In genomic region chr16:81403601-81404391, GRCh38 we compare ENCODE assay signal across 8 cellular contexts. TPM values are rescaled to one million over a fixed set of nuclear protein-coding genes. Genes with fewer than 3 reads are reported as not detected.
DNase-seq lines count a peak whose midpoint lies in the region; ATAC-seq and TF ChIP-seq lines count a peak whose summit lies in the region.

No MANE protein-coding gene starts in this region.

- no peaks in the 10 kb centered on the region for H3K9me2 ChIP-seq in HCT116 (ENCODE audit: insufficient read depth)

- POLR2A ChIA-PET in HCT116 (lab: Charles Lee) = no interaction called here

- H3K4me1 ChIP-seq in DND-41 (ENCODE audit: insufficient read depth, low read length) = peaks cover 13% of the 10 kb centered on the region
- peaks cover 52 to 82% of the 10 kb centered on the region in 2 experiments for H3K4me1 ChIP-seq in HCT116 (ENCODE audit: control insufficient read depth in 1 of 2, insufficient read depth in 2 of 2, low read length in 2 of 2)
- H3K4me1 ChIP-seq in heart right ventricle = peaks cover 0 to 33% (median 10%) of the 10 kb centered on the region in 9 donors
- H3K4me1 ChIP-seq in upper lobe of right lung = peaks cover 8% of the 10 kb centered on the region

- RAD21 ChIA-PET in HCT116 (lab: Charles Lee; ENCODE audit: low non-redundant PET in 1 of 2, low total read pairs in 2 of 2, uncharacterized antibody in 2 of 2, unreplicated experiment in 2 of 2) = interaction anchor here (0.6 to 1.3 kb wide), 2 partner anchors 182 to 183 kb away, joined by 3 to 4 read pairs; no protein-coding TSS in a partner anchor

- H2AFZ ChIP-seq in DND-41 (ENCODE audit: low read depth, low read length) (peak overlapping the region; percentile 62), HCT116 (ENCODE audit: low read depth, low read length, poor library complexity, severe bottlenecking) (no peak overlapping the region)

- no peak for TF ChIP-seq POLR2A in HCT116 (IDR thresholded peaks at IDR 0.05; ENCODE audit: borderline replicate concordance, extremely low read depth, insufficient read depth, insufficient read length)
- TF ChIP-seq POLR2A in NB4 (IDR thresholded peaks at IDR 0.05; ENCODE audit: extremely low read depth, insufficient read length) = no peak

- H4K20me1 ChIP-seq in DND-41 (ENCODE audit: insufficient read depth, low read length) (no peaks in the 10 kb centered on the region), HCT116 (ENCODE audit: insufficient read depth) (no peaks in the 10 kb centered on the region)

- no peaks in the 10 kb centered on the region for H3K27me3 ChIP-seq in DND-41 (ENCODE audit: insufficient read depth, low read length, poor library complexity)
- no peaks in the 10 kb centered on the region for H3K27me3 ChIP-seq in HCT116 (ENCODE audit: insufficient read depth, low read length)
- peaks cover 0 to 5% (median 0%) of the 10 kb centered on the region in 7 donors for H3K27me3 ChIP-seq in heart right ventricle
- no peaks in the 10 kb centered on the region for H3K27me3 ChIP-seq in upper lobe of right lung

- TF ChIP-seq RAD21 in HCT116 (IDR thresholded peaks at IDR 0.05; ENCODE audit: low read depth) = no peak

- TF ChIP-seq CTCF in DND-41 (IDR thresholded peaks at IDR 0.05; ENCODE audit: borderline replicate concordance, extremely low read depth, low read length, poor library complexity, severe bottlenecking) (peak; percentile 98), HCT116 (IDR thresholded peaks at IDR 0.05 in 2 of 3, conservative IDR thresholded peaks at IDR 0.05 in 1 of 3; ENCODE audit: borderline replicate concordance in 1 of 3, insufficient read depth in 1 of 3, low read depth in 2 of 3, low read length in 2 of 3) (peak in 2 of 3 experiments; percentile 97 to 100; a peak in 4 of 6 replicates), NB4 (IDR thresholded peaks at IDR 0.05; ENCODE audit: low read depth, low read length) (peak; percentile 83), heart right ventricle (IDR thresholded peaks at IDR 0.05) (peak; percentile 93 to 98 (median 97)), progenitor cell of endocrine pancreas (IDR thresholded peaks at IDR 0.05; ENCODE audit: unreplicated experiment) (peak; percentile 99), upper lobe of right lung (IDR thresholded peaks at IDR 0.05) (peak; percentile 97)

- H3K4me3 ChIP-seq in DND-41 (ENCODE audit: low read depth in 1 of 2, low read length in 2 of 2) (peak overlapping the region in 1 of 2 experiments; percentile 50; a peak in 2 of 4 replicates), HCT116 (replicated peaks in 1 of 2; ENCODE audit: low read depth in 1 of 2, low read length in 2 of 2) (peak overlapping the region; percentile 15 to 30; a peak in 3 of 4 replicates), NB4 (ENCODE audit: low read depth, low read length) (no peak overlapping the region), heart right ventricle (peak overlapping the region in 7 of 10 donors; percentile 13 to 44 (median 20)), upper lobe of right lung (no peak overlapping the region)

- no peak overlapping the region for H3K27ac Mint-ChIP-seq in progenitor cell of endocrine pancreas

- H3K27ac ChIP-seq in DND-41 (ENCODE audit: low read length) (peak overlapping the region; percentile 19; the same call in 1 of the 2 replicates), HCT116 (ENCODE audit: low read depth, low read length) (peak overlapping the region; percentile 63; the same call in 1 of the 2 replicates), heart right ventricle (peak overlapping the region in 1 of 10 donors; percentile 34), upper lobe of right lung (no peak overlapping the region)

- no peaks in the 10 kb centered on the region for H3K9me3 ChIP-seq in DND-41 (ENCODE audit: insufficient read depth, low read length, severe bottlenecking)
- no peaks in the 10 kb centered on the region for H3K9me3 ChIP-seq in HCT116 (ENCODE audit: control insufficient read depth in 1 of 2, insufficient read depth in 1 of 2, low read depth in 1 of 2, low read length in 2 of 2)
- peaks cover 0 to 14% (median 0%) of the 10 kb centered on the region in 11 donors for H3K9me3 ChIP-seq in heart right ventricle
- no peaks in the 10 kb centered on the region for H3K9me3 ChIP-seq in upper lobe of right lung

- no peaks in the 10 kb centered on the region for H3K79me2 ChIP-seq in DND-41 (ENCODE audit: insufficient read depth, low read length)
- H3K79me2 ChIP-seq in HCT116 (ENCODE audit: insufficient read depth, low read length) = no peaks in the 10 kb centered on the region

- no peak overlapping the region for H3K4me3 Mint-ChIP-seq in progenitor cell of endocrine pancreas (ENCODE audit: low read depth)

- no peaks in the 10 kb centered on the region for H3K36me3 ChIP-seq in DND-41 (ENCODE audit: insufficient read depth, low read length)
- no peaks in the 10 kb centered on the region for H3K36me3 ChIP-seq in HCT116 (ENCODE audit: control insufficient read depth in 1 of 2, insufficient read depth in 2 of 2, low read length in 2 of 2)
- no peaks in the 10 kb centered on the region for H3K36me3 ChIP-seq in heart right ventricle
- no peaks in the 10 kb centered on the region for H3K36me3 ChIP-seq in upper lobe of right lung

- intact Hi-C loops in HCT116 (cut with micrococcal nuclease) = loop anchor here (1.0 kb wide), 5 partner anchors 183 to 335 kb away; no protein-coding TSS in a partner anchor
- intact Hi-C loops in heart right ventricle (cut with DNase I) = loop anchor here (1.0 to 10.0 kb wide), 14 partner anchors 36 to 334 kb away; no protein-coding TSS in a partner anchor
- intact Hi-C loops in upper lobe of right lung (cut with DNase I) = no loop called here

- no TSS peak for BruUV-seq in HCT116 (replicated peaks; lab: Mats Ljungman, UMichigan)

- DNase-seq in DND-41 (peak; percentile 80), HCT116 (ENCODE audit: low read depth, low spot score) (peak; percentile 85), NB4 (ENCODE audit: low read depth) (peak; percentile 89), SW 1271 (lab: John Stamatoyannopoulos, UW) (peak; percentile 50 to 81), heart right ventricle (peak; percentile 86 to 88), progenitor cell of endocrine pancreas (ENCODE audit: low spot score, unreplicated experiment) (peak; percentile 88), upper lobe of right lung (peak; percentile 93)
- DNase-seq in activated naive CD8-positive, alpha-beta T cell treated with anti-CD3 and anti-CD28 coated beads, Interleukin-2, amount 50 U/mL, for 16 hours (ENCODE audit: low read depth, low spot score) = peak; percentile 58

- H3K9me3 Mint-ChIP-seq in progenitor cell of endocrine pancreas (ENCODE audit: low read depth) = no peaks in the 10 kb centered on the region

- H3K27me3 Mint-ChIP-seq in progenitor cell of endocrine pancreas = peaks cover 5% of the 10 kb centered on the region

- peak overlapping the region; percentile 65 for H3K4me2 ChIP-seq in DND-41 (ENCODE audit: insufficient read depth, low read length)
- H3K4me2 ChIP-seq in HCT116 (ENCODE audit: low read length) = peak overlapping the region; percentile 75

- CTCF ChIA-PET in HCT116 (lab: Charles Lee) = interaction anchor here (0.6 to 2.5 kb wide), 12 partner anchors 10 to 368 kb away, joined by 3 to 14 read pairs (median 4); partner anchors contain the start of gene ATMIN

- peaks cover 3% of the 10 kb centered on the region for H3K4me1 Mint-ChIP-seq in progenitor cell of endocrine pancreas (ENCODE audit: low read depth)

- ATAC-seq in DND-41 (ENCODE audit: insufficient read depth, low read depth) = peak; percentile 96
- ATAC-seq in HCT116 = peak; percentile 63
- peak; percentile 81 to 95 (median 93) for ATAC-seq in heart right ventricle
- peak; percentile 98 for ATAC-seq in upper lobe of right lung

- WGBS in heart right ventricle, 2 donors = 25 to 28% methylated on average over 37 of the region's 37 CpGs

- H3K9ac ChIP-seq in DND-41 (ENCODE audit: low read depth, low read length) (0 out of 2 replicates have a peak overlapping the region, but pooled peaks have one; percentile 20), HCT116 (ENCODE audit: low read length) (peak overlapping the region; percentile 59)

- no peaks in the 10 kb centered on the region for H3K36me3 Mint-ChIP-seq in progenitor cell of endocrine pancreas (ENCODE audit: insufficient read depth)

TF ChIP-seq in HCT116, 20 proteins besides CTCF, POLR2A, EP300 and RAD21 (continues in another document):
- TF ChIP-seq CEBPB (IDR thresholded peaks at IDR 0.05; ENCODE audit: low read depth) (no peak), FOSL1 (IDR thresholded peaks at IDR 0.05; ENCODE audit: low read depth) (no peak), EZH2 (IDR thresholded peaks at IDR 0.05) (no peak), REST (IDR thresholded peaks at IDR 0.05; ENCODE audit: low read depth) (no peak), ELF1 (IDR thresholded peaks at IDR 0.05; ENCODE audit: borderline replicate concordance, low read depth) (no peak), JUND (IDR thresholded peaks at IDR 0.05) (no peak), YY1 (IDR thresholded peaks at IDR 0.05; ENCODE audit: extremely low read depth, insufficient replicate concordance, low read depth, low read length) (peak; percentile 70)

RNA-seq across cellular contexts. Expression of gene CMIP, which starts 40.8 kb away (rescaled TPM):
- total RNA-seq in HCT116 (2021; ENCODE audit: unreplicated experiment) (64.6 TPM), heart right ventricle (10 to 100 TPM in 9 of 10 donors, 1 to 10 TPM in 1; 8.8 to 32.8 (median 14.0) TPM), progenitor cell of endocrine pancreas (62.5 and 62.7 TPM in 2 replicates), upper lobe of right lung (73.8 TPM)
- 40.2 and 45.3 TPM in 2 replicates for polyA plus RNA-seq in HCT116 (2012)
- 1 to 10 TPM; 5.4 to 7.2 TPM for polyA plus RNA-seq in heart right ventricle

Comparison
In these comparisons a context has a peak if more than half of its experiments do, and no peak if none do; other contexts are left out.
1. H3K4me3 ChIP-seq: peak in HCT116 (2 of 2) and heart right ventricle (7 of 10); none in NB4 (single experiment) and upper lobe of right lung (single experiment).
2. Peak in every context shown above with its lines, with median percentiles within 50 percentile points of each other: ATAC-seq, DNase-seq and CTCF ChIP-seq.